ENCODE assay signal across 10 cellular contexts in the genomic region with DNA sequence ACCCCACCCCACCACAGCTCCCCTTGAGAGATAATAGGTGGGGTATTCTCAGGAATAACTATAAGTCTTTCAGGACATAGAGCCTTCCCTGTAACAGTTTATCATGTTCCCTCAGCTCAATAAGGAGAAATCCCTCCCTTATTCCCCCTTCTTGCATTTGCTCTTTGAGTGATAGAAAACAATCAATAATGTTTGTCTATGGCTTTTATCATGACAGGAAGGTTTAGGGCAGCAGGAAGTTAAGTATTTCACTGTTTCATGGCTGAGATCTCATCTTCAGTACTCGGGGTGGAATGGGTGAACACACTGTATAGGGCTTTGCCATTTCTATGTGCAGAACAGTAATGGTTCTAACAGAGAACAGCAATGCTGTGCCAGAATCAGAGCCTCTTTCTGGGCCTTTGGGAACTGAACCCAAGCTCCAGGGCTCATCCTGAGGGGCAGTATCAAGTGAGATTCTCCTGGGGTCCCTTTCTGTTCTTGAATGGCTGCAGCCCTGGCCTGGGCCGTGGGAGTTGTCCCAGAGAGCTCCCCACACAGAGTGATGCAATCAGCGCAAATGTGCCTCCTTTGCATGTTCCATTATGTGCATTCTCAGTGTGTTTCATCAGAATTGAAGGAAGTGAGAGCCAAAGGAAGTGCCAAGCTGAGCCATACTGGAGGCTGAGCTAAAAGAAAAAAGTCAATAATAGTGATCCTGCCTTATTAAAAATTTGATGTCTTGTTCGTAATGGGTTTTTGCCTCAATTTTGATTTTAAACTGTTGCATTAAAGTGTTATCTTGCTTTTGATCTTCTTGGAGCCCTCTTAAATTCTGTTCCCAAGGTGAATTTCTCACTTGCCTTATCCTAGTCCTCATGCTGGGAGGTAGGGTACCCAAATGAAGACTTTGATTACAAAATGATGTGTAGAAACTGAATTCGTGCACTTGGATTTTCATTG. TPM values are rescaled to one million over a fixed set of nuclear protein-coding genes. Genes with fewer than 3 reads are reported as not detected.
A peak's percentile ranks its signal among the peaks of the same experiment; 100 is the strongest.
DNase-seq lines count a peak whose midpoint lies in the region; ATAC-seq and TF ChIP-seq lines count a peak whose summit lies in the region.
"Had no signal": no experiment of that assay in that cellular context is flagged by ENCODE, and none has a peak within 500 bp of the region (broad histone marks: within the 10 kb centered on the region; RNA-seq: fewer than 3 reads in every experiment).

No MANE protein-coding gene starts in this region.

- H3K9me3 ChIP-seq in OCI-LY7 (ENCODE audit: low read length) = no peaks in the 10 kb centered on the region

- H3K4me2 ChIP-seq in OCI-LY7 (ENCODE audit: low read length) = peak overlapping the region; percentile 25; the same call in 1 of the 2 replicates

- POLR2A ChIA-PET in OCI-LY7 (lab: Charles Lee) = interaction anchor here (0.7 to 1.8 kb wide), 4 partner anchors 9 to 269 kb away, joined by 3 to 6 read pairs (median 4); no protein-coding TSS in a partner anchor

- peaks cover 21% of the 10 kb centered on the region for H3K4me1 ChIP-seq in OCI-LY7 (ENCODE audit: insufficient read depth, low read length, poor library complexity, severe bottlenecking)

- no peaks in the 10 kb centered on the region for H3K36me3 ChIP-seq in OCI-LY7 (ENCODE audit: insufficient read depth, low read length)

- H3K4me3 ChIP-seq in OCI-LY7 (ENCODE audit: low read depth, low read length, poor library complexity, severe bottlenecking) (no peak overlapping the region), epithelial cell of esophagus (ENCODE audit: low read length) (no peak overlapping the region)

- H4K20me1 ChIP-seq in OCI-LY7 (ENCODE audit: insufficient read depth, low read length) = no peaks in the 10 kb centered on the region

- DNase-seq in NCI-H1436 (lab: John Stamatoyannopoulos, UW) (peak; percentile 10), NCI-H1436 treated with DMSO at 0.1 percent for 48 hours (lab: John Stamatoyannopoulos, UW) (no peak), OCI-LY7 (ENCODE audit: low spot score) (peak; percentile 66), epithelial cell of esophagus (ENCODE audit: low read depth) (peak; percentile 51), pons (ENCODE audit: low spot score) (peak; percentile 71), cerebellum (ENCODE audit: low spot score) (no peak)

- no peak for ATAC-seq in GM21723 (IDR thresholded peaks at IDR 0.05; ENCODE audit: unreplicated experiment)
- ATAC-seq in HG03135 (IDR thresholded peaks at IDR 0.05; ENCODE audit: unreplicated experiment) = no peak

- H3K27ac ChIP-seq in OCI-LY7 (ENCODE audit: low read depth, low read length, poor library complexity, severe bottlenecking) = no peak overlapping the region
- H3K27ac ChIP-seq: 22Rv1, VCaP had no signal

- intact Hi-C loops in OCI-LY7 (cut with micrococcal nuclease; ENCODE audit: unreplicated experiment) = no loop called here

- no peaks in the 10 kb centered on the region for H3K9me2 ChIP-seq in OCI-LY7 (ENCODE audit: insufficient read depth, low read length)

- no TSS peak for BruUV-seq in OCI-LY7 (replicated peaks; lab: Mats Ljungman, UMichigan)

- H2AFZ ChIP-seq in OCI-LY7 (ENCODE audit: low read length) = peak overlapping the region; percentile 55; the same call in 1 of the 2 replicates

- TF ChIP-seq CTCF in OCI-LY7 (conservative IDR thresholded peaks at IDR 0.05; ENCODE audit: low read length) (no peak), epithelial cell of esophagus (IDR thresholded peaks at IDR 0.05; ENCODE audit: insufficient read depth, low read depth, low read length, missing control alignments) (no peak)

- H3K79me2 ChIP-seq in OCI-LY7 (ENCODE audit: insufficient read depth, low read depth, low read length) = peaks cover 4% of the 10 kb centered on the region; the same call in 1 of the 2 replicates

- CTCF ChIA-PET in OCI-LY7 (lab: Charles Lee; ENCODE audit: unreplicated experiment) = no interaction called here

RNA-seq across cellular contexts. Expression of a gene that starts 2.9 kb away (rescaled TPM):
- 22.5 and 24.8 TPM in 2 replicates for total RNA-seq in OCI-LY7 (2014; rRNA removed; shearing (Covaris generic))
- 38.0 and 38.6 TPM in 2 replicates for total RNA-seq in OCI-LY7 (2022)
- total RNA-seq in cerebellum = 30.8 TPM

Comparison
In these comparisons a context has a peak if more than half of its experiments do, and no peak if none do; other contexts are left out.
1. DNase-seq: peak in NCI-H1436 (single experiment), OCI-LY7 (single experiment), epithelial cell of esophagus (single experiment) and pons (single experiment); none in NCI-H1436 treated with DMSO at 0.1 percent for 48 hours (single experiment) and cerebellum (single experiment).